1 cellular context compared by ENCODE assay signal in genomic region chr22:17232406-17232805, GRCh38.
TF ChIP-seq lines count a peak whose summit lies in the region.

No MANE protein-coding gene starts in this region.

TF ChIP-seq in H1, 55 proteins besides CTCF, POLR2A, EP300 and RAD21 (continued from another document):
- TF ChIP-seq HDAC6 (IDR thresholded peaks at IDR 0.05; ENCODE audit: low read depth, low read length) (no peak), CEBPB (IDR thresholded peaks at IDR 0.05; ENCODE audit: low read depth, low read length) (0 out of 2 replicates have a peak, but pooled peaks have one; percentile 27)
